ENCODE assay signal across 1 cellular context in genomic region chr1:32894681-32895080, GRCh38.
TF ChIP-seq lines count a peak whose summit lies in the region.

No MANE protein-coding gene starts in this region.

TF ChIP-seq in H1, 55 proteins besides CTCF, POLR2A, EP300 and RAD21:
- TF ChIP-seq CBX8 (IDR thresholded peaks at IDR 0.05; ENCODE audit: borderline replicate concordance, low read depth, low read length) (no peak), BCL11A (IDR thresholded peaks at IDR 0.05; ENCODE audit: low read depth in 2 of 2, low read length in 2 of 2) (no peak), HDAC2 (IDR thresholded peaks at IDR 0.05; ENCODE audit: borderline replicate concordance in 1 of 2, low read depth in 2 of 2, low read length in 2 of 2) (no peak), TEAD4 (IDR thresholded peaks at IDR 0.05; ENCODE audit: low read depth, low read length) (no peak)
